Comparison of ENCODE assay signal across 16 cellular contexts in the genomic region with DNA sequence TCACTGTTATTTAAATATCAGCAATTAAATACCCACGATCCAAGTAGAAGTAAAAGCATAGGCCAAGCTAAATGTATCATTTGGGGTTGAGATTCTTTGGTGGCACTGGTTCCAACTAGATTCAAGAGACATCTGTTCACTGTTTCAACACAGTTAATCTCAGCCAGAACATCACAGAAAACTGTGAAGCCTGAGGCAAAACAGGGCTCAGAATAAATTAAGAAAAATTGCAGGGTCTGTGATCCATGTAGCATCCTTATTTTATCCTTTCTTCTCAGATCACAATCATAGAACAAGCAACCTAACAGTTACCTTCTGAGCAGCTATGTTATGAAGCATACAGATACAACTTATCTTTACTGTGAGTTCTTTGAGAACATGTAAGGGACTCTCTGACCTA.
"Had no signal": no experiment of that assay in that cellular context is flagged by ENCODE, and none has a peak within 500 bp of the region (broad histone marks: within the 10 kb centered on the region; RNA-seq: fewer than 3 reads in every experiment).

No MANE protein-coding gene starts in this region.

- H3K9me3 Mint-ChIP-seq: activated naive CD8-positive, alpha-beta T cell treated with anti-CD3 and anti-CD28 coated beads, Interleukin-2, amount 10 ng/mL, durations not matched to agents 7 days and 5 days; immature natural killer cell; natural killer cell; type B pancreatic cell had no signal

- H3K4me1 Mint-ChIP-seq: activated naive CD8-positive, alpha-beta T cell treated with anti-CD3 and anti-CD28 coated beads, Interleukin-2, amount 10 ng/mL, durations not matched to agents 7 days and 5 days had no signal

- H3K27me3 ChIP-seq: cardiac muscle cell, right atrium auricular region had no signal

- DNase-seq: activated CD4-positive, alpha-beta T cell treated with anti-CD3 and anti-CD28 coated beads, Interleukin-2, amount 50 U/mL, for 1 hour; activated CD4-positive, CD25-positive, alpha-beta regulatory T cell; activated effector memory CD4-positive, alpha-beta T cell treated with Interleukin-2 at 50 U/mL for 16 hours; activated naive CD8-positive, alpha-beta T cell treated with anti-CD3 and anti-CD28 coated beads, Interleukin-2, amount 10 ng/mL, durations not matched to agents 7 days and 5 days; activated T-cell treated with anti-CD3 and anti-CD28 coated beads for 4 hours; effector CD8-positive, alpha-beta T cell; immature natural killer cell; left cardiac atrium; natural killer cell; nucleus accumbens; stimulated activated naive CD4-positive, alpha-beta T cell had no signal

- H3K27ac Mint-ChIP-seq: activated naive CD8-positive, alpha-beta T cell treated with anti-CD3 and anti-CD28 coated beads, Interleukin-2, amount 10 ng/mL, durations not matched to agents 7 days and 5 days had no signal

- H3K27ac ChIP-seq: cardiac muscle cell, coronary artery, right atrium auricular region had no signal

- H3K27me3 Mint-ChIP-seq: activated naive CD8-positive, alpha-beta T cell treated with anti-CD3 and anti-CD28 coated beads, Interleukin-2, amount 10 ng/mL, durations not matched to agents 7 days and 5 days; type B pancreatic cell had no signal

- H3K4me3 ChIP-seq: cardiac muscle cell, coronary artery, lung, right atrium auricular region had no signal

- H3K9me3 ChIP-seq: right atrium auricular region had no signal

- H3K4me3 Mint-ChIP-seq: activated naive CD8-positive, alpha-beta T cell treated with anti-CD3 and anti-CD28 coated beads, Interleukin-2, amount 10 ng/mL, durations not matched to agents 7 days and 5 days; immature natural killer cell; natural killer cell; type B pancreatic cell had no signal
